1 cellular context compared by ENCODE assay signal in genomic region chr20:21053002-21053762, GRCh38.
TF ChIP-seq lines count a peak whose summit lies in the region.

No MANE protein-coding gene starts in this region.

TF ChIP-seq in HepG2, 621 proteins besides CTCF, POLR2A, EP300 and RAD21 (continued from another document and continues in another):
- TF ChIP-seq E2F2 (CRISPR knock-in tag; IDR thresholded peaks at IDR 0.05; ENCODE audit: borderline replicate concordance) (no peak), SMARCE1 (IDR thresholded peaks at IDR 0.05; ENCODE audit: borderline replicate concordance) (no peak), PBX2 (CRISPR knock-in tag; IDR thresholded peaks at IDR 0.05) (no peak), ZNF282 (IDR thresholded peaks at IDR 0.05; ENCODE audit: partially characterized antibody) (no peak), PAX8 (CRISPR knock-in tag; IDR thresholded peaks at IDR 0.05; ENCODE audit: borderline replicate concordance) (no peak), ARID5B (CRISPR knock-in tag; IDR thresholded peaks at IDR 0.05) (peak; percentile 93), ZNF276 (CRISPR knock-in tag; IDR thresholded peaks at IDR 0.05; ENCODE audit: low read depth) (no peak), SETDB1 (CRISPR knock-in tag; IDR thresholded peaks at IDR 0.05; ENCODE audit: borderline replicate concordance) (no peak), ZNF260 (CRISPR knock-in tag; IDR thresholded peaks at IDR 0.05; ENCODE audit: borderline replicate concordance, low read depth) (no peak), KMT2A (CRISPR knock-in tag; IDR thresholded peaks at IDR 0.05) (peak; percentile 31; the same call in 1 of the 2 replicates), MLX (CRISPR knock-in tag; IDR thresholded peaks at IDR 0.05) (peak; percentile 55; the same call in 1 of the 2 replicates), SNAPC4 (CRISPR knock-in tag; IDR thresholded peaks at IDR 0.05) (0 out of 2 replicates have a peak, but pooled peaks have one; percentile 71), HCFC1 (IDR thresholded peaks at IDR 0.05; ENCODE audit: low read depth, low read length) (no peak), JUNB (CRISPR knock-in tag; IDR thresholded peaks at IDR 0.05; ENCODE audit: borderline replicate concordance) (peak; percentile 41; the same call in 1 of the 2 replicates), ZNF747 (CRISPR knock-in tag; IDR thresholded peaks at IDR 0.05; ENCODE audit: borderline replicate concordance) (peak; percentile 85), CCDC6 (CRISPR knock-in tag; IDR thresholded peaks at IDR 0.05) (no peak), ZNF331 (CRISPR knock-in tag; IDR thresholded peaks at IDR 0.05) (no peak), ZNF138 (CRISPR knock-in tag; IDR thresholded peaks at IDR 0.05; ENCODE audit: low read depth) (no peak), ARID4A (CRISPR knock-in tag; IDR thresholded peaks at IDR 0.05; ENCODE audit: borderline replicate concordance) (peak; percentile 32; the same call in 1 of the 2 replicates), ZMAT5 (CRISPR knock-in tag; IDR thresholded peaks at IDR 0.05; ENCODE audit: borderline replicate concordance, low read depth) (no peak), IKZF4 (CRISPR knock-in tag; IDR thresholded peaks at IDR 0.05; ENCODE audit: borderline replicate concordance, low read depth, not compliant biosample characterization) (no peak), ZNF710 (CRISPR knock-in tag; IDR thresholded peaks at IDR 0.05; ENCODE audit: borderline replicate concordance) (peak; percentile 75; the same call in 1 of the 2 replicates), ZNF552 (CRISPR knock-in tag; IDR thresholded peaks at IDR 0.05; ENCODE audit: borderline replicate concordance) (no peak)
